In genomic region chr19:38402623-38402966, GRCh38 we compare ENCODE assay signal across 1 cellular context.
TF ChIP-seq lines count a peak whose summit lies in the region.

No MANE protein-coding gene starts in this region.

TF ChIP-seq in HCT116, 20 proteins besides CTCF, POLR2A, EP300 and RAD21 (continued from another document):
- TF ChIP-seq, protein P1, sequence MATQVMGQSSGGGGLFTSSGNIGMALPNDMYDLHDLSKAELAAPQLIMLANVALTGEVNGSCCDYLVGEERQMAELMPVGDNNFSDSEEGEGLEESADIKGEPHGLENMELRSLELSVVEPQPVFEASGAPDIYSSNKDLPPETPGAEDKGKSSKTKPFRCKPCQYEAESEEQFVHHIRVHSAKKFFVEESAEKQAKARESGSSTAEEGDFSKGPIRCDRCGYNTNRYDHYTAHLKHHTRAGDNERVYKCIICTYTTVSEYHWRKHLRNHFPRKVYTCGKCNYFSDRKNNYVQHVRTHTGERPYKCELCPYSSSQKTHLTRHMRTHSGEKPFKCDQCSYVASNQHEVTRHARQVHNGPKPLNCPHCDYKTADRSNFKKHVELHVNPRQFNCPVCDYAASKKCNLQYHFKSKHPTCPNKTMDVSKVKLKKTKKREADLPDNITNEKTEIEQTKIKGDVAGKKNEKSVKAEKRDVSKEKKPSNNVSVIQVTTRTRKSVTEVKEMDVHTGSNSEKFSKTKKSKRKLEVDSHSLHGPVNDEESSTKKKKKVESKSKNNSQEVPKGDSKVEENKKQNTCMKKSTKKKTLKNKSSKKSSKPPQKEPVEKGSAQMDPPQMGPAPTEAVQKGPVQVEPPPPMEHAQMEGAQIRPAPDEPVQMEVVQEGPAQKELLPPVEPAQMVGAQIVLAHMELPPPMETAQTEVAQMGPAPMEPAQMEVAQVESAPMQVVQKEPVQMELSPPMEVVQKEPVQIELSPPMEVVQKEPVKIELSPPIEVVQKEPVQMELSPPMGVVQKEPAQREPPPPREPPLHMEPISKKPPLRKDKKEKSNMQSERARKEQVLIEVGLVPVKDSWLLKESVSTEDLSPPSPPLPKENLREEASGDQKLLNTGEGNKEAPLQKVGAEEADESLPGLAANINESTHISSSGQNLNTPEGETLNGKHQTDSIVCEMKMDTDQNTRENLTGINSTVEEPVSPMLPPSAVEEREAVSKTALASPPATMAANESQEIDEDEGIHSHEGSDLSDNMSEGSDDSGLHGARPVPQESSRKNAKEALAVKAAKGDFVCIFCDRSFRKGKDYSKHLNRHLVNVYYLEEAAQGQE (IDR thresholded peaks at IDR 0.05; ENCODE audit: low read depth), result no peak
TF ChIP-seq in HCT116: peak in this region for 2.
